ENCODE assay signal across 1 cellular context in the genomic region with DNA sequence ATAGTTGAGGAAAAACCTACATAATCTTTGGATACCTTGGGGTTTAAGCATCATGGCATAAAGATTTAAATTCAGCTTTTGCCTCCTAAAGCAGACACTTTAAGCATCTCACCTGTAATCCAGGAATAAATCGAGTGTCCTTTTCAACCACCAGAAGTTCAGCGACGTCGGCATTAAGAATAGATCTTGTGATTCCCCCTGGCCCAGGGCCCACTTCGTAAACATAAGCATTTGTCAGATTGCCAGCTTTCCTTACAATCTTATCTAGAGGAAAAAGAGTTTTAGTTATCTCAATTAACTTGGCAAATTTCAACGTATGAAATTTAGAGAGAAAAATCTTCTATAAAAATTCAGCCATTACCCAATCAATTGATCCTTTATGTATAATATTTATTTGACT.
TF ChIP-seq lines count a peak whose summit lies in the region.

No MANE protein-coding gene starts in this region.

TF ChIP-seq in IMR-90, 13 proteins besides CTCF, POLR2A, EP300 and RAD21:
- TF ChIP-seq CHD1 (IDR thresholded peaks at IDR 0.05; ENCODE audit: low read depth, low read length), result no peak
- no peak for TF ChIP-seq CEBPB (IDR thresholded peaks at IDR 0.05; ENCODE audit: low read depth, low read length)
- no peak for TF ChIP-seq RCOR1 (IDR thresholded peaks at IDR 0.05; ENCODE audit: insufficient replicate concordance, low read length)
- TF ChIP-seq MXI1 (IDR thresholded peaks at IDR 0.05; ENCODE audit: borderline replicate concordance, low read depth, low read length), result no peak
- TF ChIP-seq, protein P1, sequence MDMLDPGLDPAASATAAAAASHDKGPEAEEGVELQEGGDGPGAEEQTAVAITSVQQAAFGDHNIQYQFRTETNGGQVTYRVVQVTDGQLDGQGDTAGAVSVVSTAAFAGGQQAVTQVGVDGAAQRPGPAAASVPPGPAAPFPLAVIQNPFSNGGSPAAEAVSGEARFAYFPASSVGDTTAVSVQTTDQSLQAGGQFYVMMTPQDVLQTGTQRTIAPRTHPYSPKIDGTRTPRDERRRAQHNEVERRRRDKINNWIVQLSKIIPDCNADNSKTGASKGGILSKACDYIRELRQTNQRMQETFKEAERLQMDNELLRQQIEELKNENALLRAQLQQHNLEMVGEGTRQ (IDR thresholded peaks at IDR 0.05; ENCODE audit: low read depth, low read length), result no peak
- no peak for TF ChIP-seq NFE2L2 (IDR thresholded peaks at IDR 0.05; ENCODE audit: low read depth, low read length)
- TF ChIP-seq RFX5 (IDR thresholded peaks at IDR 0.05; ENCODE audit: low read depth, low read length), result no peak
- TF ChIP-seq BHLHE40 (IDR thresholded peaks at IDR 0.05; ENCODE audit: low read depth, low read length), result no peak
- no peak for TF ChIP-seq MAFK (IDR thresholded peaks at IDR 0.05; ENCODE audit: low read depth, low read length)
- no peak for TF ChIP-seq FOS (IDR thresholded peaks at IDR 0.05; ENCODE audit: low read depth, low read length)
- TF ChIP-seq SMC3 (IDR thresholded peaks at IDR 0.05; ENCODE audit: low read depth, low read length), result no peak
- TF ChIP-seq, protein P2, sequence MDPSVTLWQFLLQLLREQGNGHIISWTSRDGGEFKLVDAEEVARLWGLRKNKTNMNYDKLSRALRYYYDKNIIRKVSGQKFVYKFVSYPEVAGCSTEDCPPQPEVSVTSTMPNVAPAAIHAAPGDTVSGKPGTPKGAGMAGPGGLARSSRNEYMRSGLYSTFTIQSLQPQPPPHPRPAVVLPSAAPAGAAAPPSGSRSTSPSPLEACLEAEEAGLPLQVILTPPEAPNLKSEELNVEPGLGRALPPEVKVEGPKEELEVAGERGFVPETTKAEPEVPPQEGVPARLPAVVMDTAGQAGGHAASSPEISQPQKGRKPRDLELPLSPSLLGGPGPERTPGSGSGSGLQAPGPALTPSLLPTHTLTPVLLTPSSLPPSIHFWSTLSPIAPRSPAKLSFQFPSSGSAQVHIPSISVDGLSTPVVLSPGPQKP (IDR thresholded peaks at IDR 0.05; ENCODE audit: borderline replicate concordance, low read depth, low read length), result no peak
- no peak for TF ChIP-seq MAZ (IDR thresholded peaks at IDR 0.05; ENCODE audit: borderline replicate concordance, low read depth, low read length)
TF ChIP-seq in IMR-90: peak in this region for 0.
